ENCODE assay signal across 8 cellular contexts in genomic region chr3:34683851-34684250, GRCh38.
A peak's percentile ranks its signal among the peaks of the same experiment; 100 is the strongest.
DNase-seq lines count a peak whose midpoint lies in the region; ATAC-seq and TF ChIP-seq lines count a peak whose summit lies in the region.

No MANE protein-coding gene starts in this region.

- peaks cover 6% of the 10 kb centered on the region for H3K9me3 Mint-ChIP-seq in activated T-helper 2 cell treated with anti-CD3 and anti-CD28 coated beads, Interferon-gamma antibody, Interleukin-2, Interleukin-4, amounts not matched to agents 10 μg/mL and 5 μg/mL and 100 μg/mL, durations not matched to agents 14 hours and 24 hours and 36 hours

- no peak overlapping the region for H3K27ac ChIP-seq in PC-9

- peak; percentile 56 for TF ChIP-seq CTCF in PC-9 (conservative IDR thresholded peaks at IDR 0.05)
- TF ChIP-seq CTCF in cardiac fibroblast (IDR thresholded peaks at IDR 0.05; ENCODE audit: low read depth, low read length) = peak; percentile 69

- CTCF ChIA-PET in PC-9 (lab: Charles Lee) = interaction anchor here (0.6 to 1.1 kb wide), 4 partner anchors 423 to 1695 kb away, joined by 3 to 6 read pairs (median 4); no protein-coding TSS in a partner anchor

- POLR2A ChIA-PET in PC-9 (lab: Charles Lee; ENCODE audit: unreplicated experiment) = no interaction called here

- H3K27me3 Mint-ChIP-seq in activated T-helper 2 cell treated with anti-CD3 and anti-CD28 coated beads, Interferon-gamma antibody, Interleukin-2, Interleukin-4, amounts not matched to agents 10 μg/mL and 5 μg/mL and 100 μg/mL, durations not matched to agents 14 hours and 24 hours and 36 hours (ENCODE audit: low read depth) = no peaks in the 10 kb centered on the region

- no peaks in the 10 kb centered on the region for H3K4me1 Mint-ChIP-seq in activated T-helper 2 cell treated with anti-CD3 and anti-CD28 coated beads, Interferon-gamma antibody, Interleukin-2, Interleukin-4, amounts not matched to agents 10 μg/mL and 5 μg/mL and 100 μg/mL, durations not matched to agents 14 hours and 24 hours and 36 hours (ENCODE audit: low read depth)

- no peaks in the 10 kb centered on the region for H3K9me2 ChIP-seq in PC-9 (ENCODE audit: insufficient read depth)

- H3K4me3 Mint-ChIP-seq in activated T-helper 2 cell treated with anti-CD3 and anti-CD28 coated beads, Interferon-gamma antibody, Interleukin-2, Interleukin-4, amounts not matched to agents 10 μg/mL and 5 μg/mL and 100 μg/mL, durations not matched to agents 14 hours and 24 hours and 36 hours (ENCODE audit: low read depth) = no peak overlapping the region

- in situ Hi-C loops in G401 (cut with HindIII; ENCODE audit: low sequenced_read_pairs) = no loop called here

- DNase-seq in G401 (ENCODE audit: low spot score) (peak; percentile 27), PC-9 (peak in 1 of 2 experiments; percentile 36), cardiac fibroblast (ENCODE audit: low read depth in 2 of 2) (peak; percentile 56 to 71), left colon (peak; percentile 36 to 85), stromal cell of bone marrow (ENCODE audit: low read depth) (peak; percentile 32)
- DNase-seq in activated T-helper 2 cell treated with anti-CD3 and anti-CD28 coated beads, Interferon-gamma antibody, Interleukin-2, Interleukin-4, amounts not matched to agents 10 μg/mL and 5 μg/mL and 100 μg/mL, durations not matched to agents 14 hours and 24 hours and 36 hours (ENCODE audit: low spot score) = no peak

- intact Hi-C loops in PC-9 (cut with micrococcal nuclease; ENCODE audit: unreplicated experiment) (loop anchor here (1.0 to 2.0 kb wide), 2 partner anchors 703 to 801 kb away; no protein-coding TSS in a partner anchor), left colon (cut with DNase I, micrococcal nuclease) (loop anchor here in 1 of 2 donors (5.0 kb wide), 1 partner anchor 802 kb away; no protein-coding TSS in a partner anchor)
- intact Hi-C loops in activated T-helper 2 cell treated with anti-CD3 and anti-CD28 coated beads, Interferon-gamma antibody, Interleukin-2, Interleukin-4, amounts not matched to agents 10 μg/mL and 5 μg/mL and 100 μg/mL, durations not matched to agents 14 hours and 24 hours and 36 hours (cut with micrococcal nuclease) = loop anchor here (5.0 kb wide), 1 partner anchor 802 kb away; no protein-coding TSS in a partner anchor

- no peak overlapping the region for H3K4me2 ChIP-seq in PC-9

- BruUV-seq in PC-9 (replicated peaks; lab: Mats Ljungman, UMichigan) = no TSS peak

- ATAC-seq in HG03378 (IDR thresholded peaks at IDR 0.05; ENCODE audit: unreplicated experiment) (peak; percentile 51), left colon (peak; percentile 68), HG03135 (IDR thresholded peaks at IDR 0.05; ENCODE audit: unreplicated experiment) (no peak)

- no peaks in the 10 kb centered on the region for H3K27me3 ChIP-seq in PC-9 (ENCODE audit: insufficient read depth, low read depth)

- no peak overlapping the region for H3K4me3 ChIP-seq in PC-9
- no peak overlapping the region for H3K4me3 ChIP-seq in cardiac fibroblast (replicated peaks in 1 of 2; ENCODE audit: low read depth in 2 of 2, low read length in 2 of 2)

- no peaks in the 10 kb centered on the region for H3K9me3 ChIP-seq in PC-9 (ENCODE audit: insufficient read depth, low read depth)

- H3K79me2 ChIP-seq in PC-9 (ENCODE audit: low read depth) = no peaks in the 10 kb centered on the region

- H3F3A ChIP-seq in PC-9 (ENCODE audit: insufficient read depth, low read depth) = no peaks in the 10 kb centered on the region

- no peaks in the 10 kb centered on the region for H3K36me3 Mint-ChIP-seq in activated T-helper 2 cell treated with anti-CD3 and anti-CD28 coated beads, Interferon-gamma antibody, Interleukin-2, Interleukin-4, amounts not matched to agents 10 μg/mL and 5 μg/mL and 100 μg/mL, durations not matched to agents 14 hours and 24 hours and 36 hours (ENCODE audit: low read depth)

- no peaks in the 10 kb centered on the region for H3K4me1 ChIP-seq in PC-9 (replicated peaks; ENCODE audit: insufficient read depth)

- no peak overlapping the region for H3K27ac Mint-ChIP-seq in activated T-helper 2 cell treated with anti-CD3 and anti-CD28 coated beads, Interferon-gamma antibody, Interleukin-2, Interleukin-4, amounts not matched to agents 10 μg/mL and 5 μg/mL and 100 μg/mL, durations not matched to agents 14 hours and 24 hours and 36 hours

- no peaks in the 10 kb centered on the region for H3K36me3 ChIP-seq in PC-9 (ENCODE audit: low read depth)

- no peak overlapping the region for H2AFZ ChIP-seq in PC-9

- H4K20me1 ChIP-seq in PC-9 (ENCODE audit: insufficient read depth) = no peaks in the 10 kb centered on the region
